ENCODE assay signal across 11 cellular contexts in genomic region chr2:134897932-134898331, GRCh38. TPM values are rescaled to one million over a fixed set of nuclear protein-coding genes. Genes with fewer than 3 reads are reported as not detected.
A peak's percentile ranks its signal among the peaks of the same experiment; 100 is the strongest.
DNase-seq lines count a peak whose midpoint lies in the region; ATAC-seq and TF ChIP-seq lines count a peak whose summit lies in the region.
"Had no signal": no experiment of that assay in that cellular context is flagged by ENCODE, and none has a peak within 500 bp of the region (broad histone marks: within the 10 kb centered on the region; RNA-seq: fewer than 3 reads in every experiment).

No MANE protein-coding gene starts in this region.

- CTCF ChIA-PET in T-cell (lab: Charles Lee): interaction anchor here (0.6 to 1.6 kb wide), 10 partner anchors 15 to 1021 kb away, joined by 3 to 6 read pairs (median 3); no protein-coding TSS in a partner anchor

- no peaks in the 10 kb centered on the region for H3K4me1 ChIP-seq in right atrium auricular region
- H3K4me1 ChIP-seq in OCI-LY3 (ENCODE audit: low read length): peaks cover 15% of the 10 kb centered on the region

- H3K27me3 ChIP-seq in right atrium auricular region: no peaks in the 10 kb centered on the region
- H3K27me3 ChIP-seq in OCI-LY3 (ENCODE audit: low read depth, low read length): no peaks in the 10 kb centered on the region

- TF ChIP-seq CTCF in right atrium auricular region (IDR thresholded peaks at IDR 0.05) (peak; percentile 44 to 63), OCI-LY3 (IDR thresholded peaks at IDR 0.05; ENCODE audit: low read depth, low read length) (peak; percentile 57), foreskin fibroblast (IDR thresholded peaks at IDR 0.05; ENCODE audit: low read depth, low read length) (peak; percentile 10)

- H3K36me3 ChIP-seq in right atrium auricular region (no peaks in the 10 kb centered on the region), OCI-LY3 (replicated peaks; ENCODE audit: low read depth, low read length) (no peaks in the 10 kb centered on the region)

- H3K9me3 Mint-ChIP-seq in T-cell: no peaks in the 10 kb centered on the region
- H3K9me3 Mint-ChIP-seq: dendritic cell treated with granulocyte-macrophage colony-stimulating factor and Interleukin-4, amounts not matched to agents 40 ng/mL and 50 ng/mL, for 4 days had no signal

- ATAC-seq in left cardiac atrium (no peak), T-cell (replicated peaks in 1 of 4) (no peak), HG03159 (IDR thresholded peaks at IDR 0.05; ENCODE audit: unreplicated experiment) (no peak)

- H3K27ac ChIP-seq in right atrium auricular region: no peak overlapping the region
- H3K27ac ChIP-seq in OCI-LY3 (ENCODE audit: low read length): no peak overlapping the region

- H3K4me1 Mint-ChIP-seq in T-cell: no peaks in the 10 kb centered on the region

- no peaks in the 10 kb centered on the region for H4K20me1 ChIP-seq in OCI-LY3 (ENCODE audit: insufficient read depth, low read length)

- no peaks in the 10 kb centered on the region for H3K9me3 ChIP-seq in right atrium auricular region
- no peaks in the 10 kb centered on the region for H3K9me3 ChIP-seq in OCI-LY3 (ENCODE audit: insufficient read depth, low read length)

- H3K9ac ChIP-seq in OCI-LY3 (ENCODE audit: low read length): no peak overlapping the region

- no peak overlapping the region for H3K4me2 ChIP-seq in OCI-LY3 (ENCODE audit: low read length)

- POLR2A ChIA-PET in T-cell (lab: Charles Lee): no interaction called here

- no peak overlapping the region for H3K4me3 ChIP-seq in right atrium auricular region
- no peak overlapping the region for H3K4me3 ChIP-seq in OCI-LY3 (ENCODE audit: low read length)
- no peak overlapping the region for H3K4me3 ChIP-seq in foreskin fibroblast (ENCODE audit: low read depth in 1 of 2, low read length in 2 of 2)

- no peak overlapping the region for H3K4me3 Mint-ChIP-seq in T-cell
- H3K4me3 Mint-ChIP-seq: dendritic cell treated with granulocyte-macrophage colony-stimulating factor and Interleukin-4, amounts not matched to agents 40 ng/mL and 50 ng/mL, for 4 days had no signal

- H3K36me3 Mint-ChIP-seq in T-cell: no peaks in the 10 kb centered on the region

- no peak for DNase-seq in right atrium auricular region (ENCODE audit: low spot score)
- DNase-seq in left cardiac atrium: no peak
- DNase-seq in foreskin fibroblast: peak in 1 of 2 donors; percentile 24
- no peak for DNase-seq in T-cell
- DNase-seq in NCI-H1930 (lab: John Stamatoyannopoulos, UW): no peak
- no peak for DNase-seq in hypothalamus (lab: John Stamatoyannopoulos, UW)
- DNase-seq: activated CD4-positive, alpha-beta T cell treated with anti-CD3 and anti-CD28 coated beads for 4 hours; nucleus accumbens had no signal

- H3K27ac Mint-ChIP-seq in T-cell: no peak overlapping the region
- H3K27ac Mint-ChIP-seq: dendritic cell treated with granulocyte-macrophage colony-stimulating factor and Interleukin-4, amounts not matched to agents 40 ng/mL and 50 ng/mL, for 4 days had no signal

- intact Hi-C loops in left cardiac atrium (cut with DNase I): loop anchor here (5.0 to 10.0 kb wide), 3 partner anchors 113 to 441 kb away; no protein-coding TSS in a partner anchor

- no peaks in the 10 kb centered on the region for H3K79me2 ChIP-seq in OCI-LY3 (ENCODE audit: low read length)

- H2AFZ ChIP-seq in OCI-LY3 (ENCODE audit: low read depth, low read length): no peak overlapping the region

- H3K27me3 Mint-ChIP-seq in T-cell: no peaks in the 10 kb centered on the region
- H3K27me3 Mint-ChIP-seq: dendritic cell treated with granulocyte-macrophage colony-stimulating factor and Interleukin-4, amounts not matched to agents 40 ng/mL and 50 ng/mL, for 4 days had no signal

RNA-seq across cellular contexts. Expression of gene CCNT2, which starts 20.7 kb away (rescaled TPM):
- total RNA-seq in right atrium auricular region (10 to 100 TPM; 12.0 to 12.5 TPM), left cardiac atrium (10 to 100 TPM; 20.3 to 24.2 TPM), T-cell (10 to 100 TPM; 51.7 to 75.3 (median 62.6) TPM)

RNA-seq across cellular contexts. Expression of gene ACMSD, which starts 59.5 kb away (rescaled TPM):
- not detected for total RNA-seq in right atrium auricular region
- total RNA-seq in left cardiac atrium: not detected
- under 1 TPM in 1 of 5 donors, not detected in 4; 0.20 TPM for total RNA-seq in T-cell
